ENCODE assay signal across 11 cellular contexts in the genomic region with DNA sequence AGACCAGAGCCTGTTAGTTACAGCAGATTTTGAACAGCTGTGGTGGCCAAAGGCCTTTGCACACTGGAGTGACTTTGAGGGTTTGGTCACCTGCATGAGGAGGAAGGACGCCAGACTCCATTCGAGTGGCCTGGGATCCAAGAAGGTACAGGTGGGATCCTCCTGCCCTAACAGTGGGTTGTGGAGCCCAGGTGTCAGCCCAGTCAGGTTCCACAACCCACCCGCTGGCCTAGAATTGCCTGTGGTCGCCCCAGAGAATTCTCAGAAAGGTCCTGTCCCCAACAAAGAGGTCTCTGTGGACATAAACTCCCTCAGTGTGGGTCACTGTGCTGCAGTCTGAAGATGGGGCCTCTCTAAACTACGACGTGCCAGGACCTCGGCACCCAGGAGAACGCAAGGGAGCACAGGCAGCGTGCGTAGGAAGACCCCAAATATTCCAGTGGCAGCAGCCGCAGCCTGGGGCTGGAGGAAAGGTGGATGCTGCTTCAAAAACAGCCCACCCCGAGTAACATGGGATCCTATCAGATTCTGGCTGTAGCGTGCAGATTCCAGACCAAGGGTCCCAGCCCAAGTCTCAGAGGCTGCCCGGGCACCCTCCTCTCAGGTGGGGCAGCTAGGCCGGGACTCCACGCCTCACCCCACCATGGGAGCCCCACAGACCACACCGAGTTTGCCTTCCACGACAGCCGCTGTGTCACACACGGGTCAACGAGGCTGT. TPM values are rescaled to one million over a fixed set of nuclear protein-coding genes. Genes with fewer than 3 reads are reported as not detected.
DNase-seq lines count a peak whose midpoint lies in the region; ATAC-seq and TF ChIP-seq lines count a peak whose summit lies in the region.
"Had no signal": no experiment of that assay in that cellular context is flagged by ENCODE, and none has a peak within 500 bp of the region (broad histone marks: within the 10 kb centered on the region; RNA-seq: fewer than 3 reads in every experiment).

No MANE protein-coding gene starts in this region.

- DNase-seq in CD4-positive, CD25-positive, alpha-beta regulatory T cell, result no peak
- DNase-seq in left cardiac atrium, result peak; percentile 13
- DNase-seq in CD1c-positive myeloid dendritic cell (ENCODE audit: extremely low spot score), result no peak
- no peak for DNase-seq in NCI-H2227 treated with DMSO at 0.1 percent for 48 hours (lab: John Stamatoyannopoulos, UW)
- DNase-seq: mesenchymal stem cell had no signal

- H3K36me3 ChIP-seq in CD4-positive, CD25-positive, alpha-beta regulatory T cell (ENCODE audit: control insufficient read depth, insufficient read depth, low read length), result peaks cover 11% of the 10 kb centered on the region

- no peak for ATAC-seq in CD4-positive, CD25-positive, alpha-beta regulatory T cell (ENCODE audit: low read depth in 2 of 2)
- ATAC-seq in left cardiac atrium (no peak), GM21381 (IDR thresholded peaks at IDR 0.05; ENCODE audit: unreplicated experiment) (no peak), HG03139 (IDR thresholded peaks at IDR 0.05; ENCODE audit: unreplicated experiment) (no peak)

- H3K9me3 Mint-ChIP-seq in CD4-positive, CD25-positive, alpha-beta regulatory T cell, result no peaks in the 10 kb centered on the region

- H3K27me3 Mint-ChIP-seq in CD4-positive, CD25-positive, alpha-beta regulatory T cell, result no peaks in the 10 kb centered on the region

- no peak for TF ChIP-seq CTCF in VCaP (conservative IDR thresholded peaks at IDR 0.05)

- H3K27ac Mint-ChIP-seq in CD4-positive, CD25-positive, alpha-beta regulatory T cell, result peak overlapping the region; percentile 87 to 99 (median 98)

- H3K4me1 ChIP-seq in CD4-positive, CD25-positive, alpha-beta regulatory T cell (ENCODE audit: control insufficient read depth, insufficient read depth, low read length, poor library complexity, severe bottlenecking), result peaks cover 43% of the 10 kb centered on the region

- no peaks in the 10 kb centered on the region for H3K36me3 Mint-ChIP-seq in CD4-positive, CD25-positive, alpha-beta regulatory T cell

- intact Hi-C loops in left cardiac atrium (cut with DNase I), result no loop called here

- H3K4me3 Mint-ChIP-seq in CD4-positive, CD25-positive, alpha-beta regulatory T cell, result no peak overlapping the region

- H3K27ac ChIP-seq in CD4-positive, CD25-positive, alpha-beta regulatory T cell (ENCODE audit: insufficient read depth, low read length, poor library complexity, severe bottlenecking), result peak overlapping the region; percentile 84
- peak overlapping the region; percentile 99 for H3K27ac ChIP-seq in VCaP
- peak overlapping the region in 13 of 21 experiments; percentile 48 to 80 (median 65) for H3K27ac ChIP-seq in skin epidermis

- peaks cover 6 to 64% (median 26%) of the 10 kb centered on the region in 4 donors for H3K4me1 Mint-ChIP-seq in CD4-positive, CD25-positive, alpha-beta regulatory T cell

- H3K9me3 ChIP-seq in CD4-positive, CD25-positive, alpha-beta regulatory T cell (ENCODE audit: control insufficient read depth in 2 of 2, low read length in 2 of 2), result no peaks in the 10 kb centered on the region

- no peaks in the 10 kb centered on the region for H3K27me3 ChIP-seq in CD4-positive, CD25-positive, alpha-beta regulatory T cell (ENCODE audit: control insufficient read depth, insufficient read depth, low read length)

- no peak overlapping the region for H3K4me3 ChIP-seq in CD4-positive, CD25-positive, alpha-beta regulatory T cell (ENCODE audit: low read depth, low read length)
- H3K4me3 ChIP-seq in skin epidermis, result no peak overlapping the region

RNA-seq across cellular contexts. Expression of a gene that starts 16.0 kb away (rescaled TPM):
- 38.7 TPM for total RNA-seq in CD4-positive, CD25-positive, alpha-beta regulatory T cell
- polyA plus RNA-seq in CD4-positive, CD25-positive, alpha-beta regulatory T cell, result 10 to 100 TPM; 39.8 to 47.3 (median 40.9) TPM
- 10 to 100 TPM; 27.9 to 55.0 TPM for total RNA-seq in left cardiac atrium

RNA-seq across cellular contexts. Expression of a gene that starts 40.0 kb away (rescaled TPM):
- not detected for total RNA-seq in CD4-positive, CD25-positive, alpha-beta regulatory T cell
- polyA plus RNA-seq in CD4-positive, CD25-positive, alpha-beta regulatory T cell, result not detected
- total RNA-seq in left cardiac atrium, result under 1 TPM in 1 of 2 donors, not detected in 1; 0.38 TPM
- total RNA-seq: SK-MEL-5 had no signal
- polyA plus RNA-seq: BJ had no signal

RNA-seq across cellular contexts. Expression of a gene that starts 49.4 kb away (rescaled TPM):
- 28.2 TPM for total RNA-seq in CD4-positive, CD25-positive, alpha-beta regulatory T cell
- polyA plus RNA-seq in CD4-positive, CD25-positive, alpha-beta regulatory T cell, result 10 to 100 TPM; 68.4 to 83.2 (median 72.4) TPM
- 10 to 100 TPM; 47.0 to 52.2 TPM for total RNA-seq in left cardiac atrium
